1 cellular context compared by ENCODE assay signal in the genomic region with DNA sequence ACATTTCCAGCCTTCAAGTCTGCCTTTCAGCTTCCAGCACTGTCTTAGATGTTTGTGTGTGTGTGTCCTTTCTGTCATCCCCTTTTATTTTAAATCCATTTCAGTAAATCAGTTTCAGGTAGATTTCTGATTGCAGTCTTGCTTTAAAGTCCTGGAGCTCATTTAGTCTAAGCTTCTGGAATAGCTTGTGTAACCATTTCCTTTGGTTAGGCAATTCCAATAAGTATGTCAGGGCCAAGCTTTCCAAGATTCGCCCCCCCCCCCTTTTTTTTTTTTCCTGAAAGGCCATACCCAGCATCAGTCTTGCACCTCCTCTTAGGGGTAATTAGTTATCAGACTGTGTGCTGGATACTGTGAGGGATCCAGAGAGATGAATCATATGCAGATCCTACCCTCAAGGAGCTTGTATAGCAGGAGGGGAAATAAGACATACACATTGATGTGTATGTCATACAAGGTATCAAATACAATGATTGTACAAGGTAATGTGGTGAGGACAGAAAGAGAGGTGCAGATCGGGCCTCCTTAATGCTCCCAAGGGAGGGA.
A peak's percentile ranks its signal among the peaks of the same experiment; 100 is the strongest.
TF ChIP-seq lines count a peak whose summit lies in the region.

No MANE protein-coding gene starts in this region.

TF ChIP-seq in IMR-90, 13 proteins besides CTCF, POLR2A, EP300 and RAD21:
- TF ChIP-seq, protein P1, sequence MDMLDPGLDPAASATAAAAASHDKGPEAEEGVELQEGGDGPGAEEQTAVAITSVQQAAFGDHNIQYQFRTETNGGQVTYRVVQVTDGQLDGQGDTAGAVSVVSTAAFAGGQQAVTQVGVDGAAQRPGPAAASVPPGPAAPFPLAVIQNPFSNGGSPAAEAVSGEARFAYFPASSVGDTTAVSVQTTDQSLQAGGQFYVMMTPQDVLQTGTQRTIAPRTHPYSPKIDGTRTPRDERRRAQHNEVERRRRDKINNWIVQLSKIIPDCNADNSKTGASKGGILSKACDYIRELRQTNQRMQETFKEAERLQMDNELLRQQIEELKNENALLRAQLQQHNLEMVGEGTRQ (IDR thresholded peaks at IDR 0.05; ENCODE audit: low read depth, low read length) = no peak
- 0 out of 2 replicates have a peak, but pooled peaks have one; percentile 21 for TF ChIP-seq CEBPB (IDR thresholded peaks at IDR 0.05; ENCODE audit: low read depth, low read length)
- TF ChIP-seq, protein P2, sequence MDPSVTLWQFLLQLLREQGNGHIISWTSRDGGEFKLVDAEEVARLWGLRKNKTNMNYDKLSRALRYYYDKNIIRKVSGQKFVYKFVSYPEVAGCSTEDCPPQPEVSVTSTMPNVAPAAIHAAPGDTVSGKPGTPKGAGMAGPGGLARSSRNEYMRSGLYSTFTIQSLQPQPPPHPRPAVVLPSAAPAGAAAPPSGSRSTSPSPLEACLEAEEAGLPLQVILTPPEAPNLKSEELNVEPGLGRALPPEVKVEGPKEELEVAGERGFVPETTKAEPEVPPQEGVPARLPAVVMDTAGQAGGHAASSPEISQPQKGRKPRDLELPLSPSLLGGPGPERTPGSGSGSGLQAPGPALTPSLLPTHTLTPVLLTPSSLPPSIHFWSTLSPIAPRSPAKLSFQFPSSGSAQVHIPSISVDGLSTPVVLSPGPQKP (IDR thresholded peaks at IDR 0.05; ENCODE audit: borderline replicate concordance, low read depth, low read length) = no peak
